1 cellular context compared by ENCODE assay signal in genomic region chr17:58165981-58166380, GRCh38.
A peak's percentile ranks its signal among the peaks of the same experiment; 100 is the strongest.
TF ChIP-seq lines count a peak whose summit lies in the region.

No MANE protein-coding gene starts in this region.

TF ChIP-seq in HepG2, 621 proteins besides CTCF, POLR2A, EP300 and RAD21 (continued from another document):
- TF ChIP-seq, protein P1, sequence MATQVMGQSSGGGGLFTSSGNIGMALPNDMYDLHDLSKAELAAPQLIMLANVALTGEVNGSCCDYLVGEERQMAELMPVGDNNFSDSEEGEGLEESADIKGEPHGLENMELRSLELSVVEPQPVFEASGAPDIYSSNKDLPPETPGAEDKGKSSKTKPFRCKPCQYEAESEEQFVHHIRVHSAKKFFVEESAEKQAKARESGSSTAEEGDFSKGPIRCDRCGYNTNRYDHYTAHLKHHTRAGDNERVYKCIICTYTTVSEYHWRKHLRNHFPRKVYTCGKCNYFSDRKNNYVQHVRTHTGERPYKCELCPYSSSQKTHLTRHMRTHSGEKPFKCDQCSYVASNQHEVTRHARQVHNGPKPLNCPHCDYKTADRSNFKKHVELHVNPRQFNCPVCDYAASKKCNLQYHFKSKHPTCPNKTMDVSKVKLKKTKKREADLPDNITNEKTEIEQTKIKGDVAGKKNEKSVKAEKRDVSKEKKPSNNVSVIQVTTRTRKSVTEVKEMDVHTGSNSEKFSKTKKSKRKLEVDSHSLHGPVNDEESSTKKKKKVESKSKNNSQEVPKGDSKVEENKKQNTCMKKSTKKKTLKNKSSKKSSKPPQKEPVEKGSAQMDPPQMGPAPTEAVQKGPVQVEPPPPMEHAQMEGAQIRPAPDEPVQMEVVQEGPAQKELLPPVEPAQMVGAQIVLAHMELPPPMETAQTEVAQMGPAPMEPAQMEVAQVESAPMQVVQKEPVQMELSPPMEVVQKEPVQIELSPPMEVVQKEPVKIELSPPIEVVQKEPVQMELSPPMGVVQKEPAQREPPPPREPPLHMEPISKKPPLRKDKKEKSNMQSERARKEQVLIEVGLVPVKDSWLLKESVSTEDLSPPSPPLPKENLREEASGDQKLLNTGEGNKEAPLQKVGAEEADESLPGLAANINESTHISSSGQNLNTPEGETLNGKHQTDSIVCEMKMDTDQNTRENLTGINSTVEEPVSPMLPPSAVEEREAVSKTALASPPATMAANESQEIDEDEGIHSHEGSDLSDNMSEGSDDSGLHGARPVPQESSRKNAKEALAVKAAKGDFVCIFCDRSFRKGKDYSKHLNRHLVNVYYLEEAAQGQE (IDR thresholded peaks at IDR 0.05; ENCODE audit: borderline replicate concordance in 1 of 2, low read depth in 1 of 2, low read length in 2 of 2), result peak; percentile 33 to 89
- no peak for TF ChIP-seq ZNF569 (CRISPR knock-in tag; IDR thresholded peaks at IDR 0.05; ENCODE audit: borderline replicate concordance)
- TF ChIP-seq PPARG (CRISPR knock-in tag; conservative IDR thresholded peaks at IDR 0.05), result no peak
- no peak for TF ChIP-seq AKAP8 (CRISPR knock-in tag; IDR thresholded peaks at IDR 0.05)
